ENCODE assay signal across 12 cellular contexts in genomic region chr20:60062431-60063336, GRCh38.
DNase-seq lines count a peak whose midpoint lies in the region; ATAC-seq, FAIRE-seq and TF ChIP-seq lines count a peak whose summit lies in the region.
"Had no signal": no experiment of that assay in that cellular context is flagged by ENCODE, and none has a peak within 500 bp of the region (broad histone marks: within the 10 kb centered on the region; RNA-seq: fewer than 3 reads in every experiment).

No MANE protein-coding gene starts in this region.

- H3K36me3 ChIP-seq in KOPT-K1 (ENCODE audit: insufficient read depth, low read length): peaks cover 41% of the 10 kb centered on the region
- H3K36me3 ChIP-seq in endodermal cell (ENCODE audit: control insufficient read depth, insufficient read depth, low read length): no peaks in the 10 kb centered on the region

- TF ChIP-seq CTCF in A549 (IDR thresholded peaks at IDR 0.05) (no peak), endodermal cell (conservative IDR thresholded peaks at IDR 0.05) (no peak), GM13977 (IDR thresholded peaks at IDR 0.05; ENCODE audit: extremely low read depth, insufficient read depth, missing control alignments) (no peak)

- DNase-seq in A549 (ENCODE audit: low read depth in 1 of 2, low spot score in 1 of 2) (no peak), endodermal cell (peak; percentile 35), non-pigmented ciliary epithelial cell (ENCODE audit: low read depth) (peak; percentile 36), NCI-H748 (lab: John Stamatoyannopoulos, UW; ENCODE audit: unreplicated experiment) (no peak), GM13977 (ENCODE audit: low spot score) (no peak)
- no peak for DNase-seq in effector CD8-positive, alpha-beta T cell (lab: John Stamatoyannopoulos, UW)
- DNase-seq: activated CD4-positive, alpha-beta T cell treated with anti-CD3 and anti-CD28 coated beads for 36 hours; CD8-positive, alpha-beta T cell; mesendoderm had no signal

- no peaks in the 10 kb centered on the region for H3K4me1 ChIP-seq in A549
- no peaks in the 10 kb centered on the region for H3K4me1 ChIP-seq in endodermal cell (ENCODE audit: control insufficient read depth, insufficient read depth, low read length)

- in situ Hi-C loops in GM13977 (cut with MboI; ENCODE audit: low pct_unique_long_range_greater_than_20kb, low sequenced_read_pairs, unreplicated experiment): no loop called here

- H3K9me3 ChIP-seq in A549: peaks cover 8% of the 10 kb centered on the region; the same call in 1 of the 3 replicates
- H3K9me3 ChIP-seq in KOPT-K1 (ENCODE audit: insufficient read depth, low read length, poor library complexity, severe bottlenecking): no peaks in the 10 kb centered on the region
- H3K9me3 ChIP-seq in endodermal cell (ENCODE audit: control insufficient read depth, low read length): no peaks in the 10 kb centered on the region

- H3K36me3 Mint-ChIP-seq in endodermal cell (ENCODE audit: low read depth): peaks cover 2% of the 10 kb centered on the region
- H3K36me3 Mint-ChIP-seq: CD8-positive, alpha-beta T cell had no signal

- no peak for FAIRE-seq in A549 (lab: Jason Lieb, UNC)
- FAIRE-seq: colon had no signal

- POLR2A ChIA-PET in A549 (lab: Yijun Ruan, JAX): no interaction called here

- peaks cover 18% of the 10 kb centered on the region for H3K27me3 Mint-ChIP-seq in endodermal cell (ENCODE audit: insufficient read depth)
- H3K27me3 Mint-ChIP-seq: activated CD4-positive, alpha-beta T cell treated with anti-CD3 and anti-CD28 coated beads for 36 hours had no signal

- H3K27ac Mint-ChIP-seq in endodermal cell: no peak overlapping the region
- H3K27ac Mint-ChIP-seq: activated CD4-positive, alpha-beta T cell treated with anti-CD3 and anti-CD28 coated beads for 36 hours; CD8-positive, alpha-beta T cell had no signal

- H3K9me3 Mint-ChIP-seq in endodermal cell: peaks cover 25% of the 10 kb centered on the region
- H3K9me3 Mint-ChIP-seq: CD8-positive, alpha-beta T cell had no signal

- H3K9ac ChIP-seq in endodermal cell (ENCODE audit: extremely low read depth, low read length, poor library complexity, severe bottlenecking): no peak overlapping the region

- H3K27ac ChIP-seq in A549 (no peak overlapping the region), KOPT-K1 (ENCODE audit: low read depth, low read length, poor library complexity, severe bottlenecking) (peak overlapping the region; percentile 33), endodermal cell (ENCODE audit: low read depth, low read length) (no peak overlapping the region)

- H3K4me3 Mint-ChIP-seq in endodermal cell: no peak overlapping the region
- H3K4me3 Mint-ChIP-seq: activated CD4-positive, alpha-beta T cell treated with anti-CD3 and anti-CD28 coated beads for 36 hours; CD8-positive, alpha-beta T cell had no signal

- peaks cover 13% of the 10 kb centered on the region for H3K4me1 Mint-ChIP-seq in endodermal cell

- no peak for ATAC-seq in A549
- ATAC-seq in GM21526 (IDR thresholded peaks at IDR 0.05; ENCODE audit: low FRiP score, unreplicated experiment): no peak
- ATAC-seq: activated CD4-positive, alpha-beta T cell treated with anti-CD3 and anti-CD28 coated beads for 36 hours; CD8-positive, alpha-beta T cell had no signal

- H3K4me2 ChIP-seq in A549: no peak overlapping the region

- WGBS in A549 (ENCODE audit: missing lambda C conversion rate): 55% methylated on average over 14 of the region's 25 CpGs
- WGBS in endodermal cell (ENCODE audit: insufficient coverage in 1 of 2, insufficient read length in 1 of 2), 2 experiments: 89 to 97% methylated on average over 19 to 25 of the region's 25 CpGs

- TF ChIP-seq EP300 in A549 (IDR thresholded peaks at IDR 0.05): no peak

- no peak for TF ChIP-seq RAD21 in A549 (conservative IDR thresholded peaks at IDR 0.05 in 1 of 2, IDR thresholded peaks at IDR 0.05 in 1 of 2)

- TF ChIP-seq POLR2A in A549 (IDR thresholded peaks at IDR 0.05; ENCODE audit: low read length): no peak

- CTCF ChIA-PET in A549 (lab: Yijun Ruan, JAX): interaction anchor here (1.2 to 1.6 kb wide), 2 partner anchors 9 to 148 kb away, joined by 3 to 4 read pairs; no protein-coding TSS in a partner anchor

- H3K4me3 ChIP-seq in A549 (no peak overlapping the region), endodermal cell (ENCODE audit: low read length) (no peak overlapping the region)

- H3K27me3 ChIP-seq in endodermal cell (ENCODE audit: control insufficient read depth, insufficient read depth, low read length, poor library complexity, severe bottlenecking): no peaks in the 10 kb centered on the region

TF ChIP-seq in A549, 52 proteins besides CTCF, POLR2A, EP300 and RAD21:
- TF ChIP-seq MAFK (IDR thresholded peaks at IDR 0.05; ENCODE audit: partially characterized antibody) (peak; percentile 49), FOSB (CRISPR knock-in tag; IDR thresholded peaks at IDR 0.05) (no peak)

Comparison
In these comparisons a context has a peak if more than half of its experiments do, and no peak if none do; other contexts are left out.
1. DNase-seq: peak in endodermal cell (single experiment) and non-pigmented ciliary epithelial cell (single experiment); none in A549 (0 of 2), effector CD8-positive, alpha-beta T cell (single experiment), NCI-H748 (single experiment) and GM13977 (single experiment).